Comparison of ENCODE assay signal across 22 cellular contexts in genomic region chr9:87381746-87382145, GRCh38.
DNase-seq lines count a peak whose midpoint lies in the region; ATAC-seq and TF ChIP-seq lines count a peak whose summit lies in the region.
"Had no signal": no experiment of that assay in that cellular context is flagged by ENCODE, and none has a peak within 500 bp of the region (broad histone marks: within the 10 kb centered on the region; RNA-seq: fewer than 3 reads in every experiment).

No MANE protein-coding gene starts in this region.

- no peak overlapping the region for H3K4me3 ChIP-seq in fibroblast of mammary gland (ENCODE audit: control insufficient read depth, low read depth, low read length)
- H3K4me3 ChIP-seq: dorsolateral prefrontal cortex, thoracic aorta had no signal

- POLR2A ChIA-PET in RWPE1 (lab: Yijun Ruan, JAX; ENCODE audit: low non-redundant PET) = no interaction called here

- H3K27ac ChIP-seq in RWPE1 = peak overlapping the region; percentile 97
- H3K27ac ChIP-seq: dorsolateral prefrontal cortex, KMS-11 had no signal

- DNase-seq in EH (ENCODE audit: low read depth) (peak; percentile 46), RWPE1 (ENCODE audit: low spot score) (no peak), fibroblast of mammary gland (ENCODE audit: low read depth) (peak; percentile 15), sciatic nerve (ENCODE audit: low spot score) (no peak), ureter (ENCODE audit: low spot score) (no peak)
- DNase-seq in effector CD8-positive, alpha-beta T cell (lab: John Stamatoyannopoulos, UW) = no peak
- DNase-seq: activated CD4-positive, alpha-beta T cell treated with anti-CD3 and anti-CD28 coated beads, Interleukin-2, amount 50 U/mL, for 48 hours; activated T-cell treated with anti-CD3 and anti-CD28 coated beads, Interleukin-2, amount 50 U/mL, for 1 hour; CD8-positive, alpha-beta memory T cell; DMS79; dorsolateral prefrontal cortex; H7; head of caudate nucleus; NCI-H1105; NCI-H524; Right ventricle myocardium superior; T-helper 1 cell had no signal

- TF ChIP-seq CTCF in RWPE1 (conservative IDR thresholded peaks at IDR 0.05; ENCODE audit: low read depth) = no peak
- no peak for TF ChIP-seq CTCF in fibroblast of mammary gland (conservative IDR thresholded peaks at IDR 0.05; ENCODE audit: control insufficient read depth, insufficient read depth, low read depth, low read length)

- CTCF ChIA-PET in RWPE1 (lab: Yijun Ruan, JAX) = interaction anchor here (0.6 kb wide), 1 partner anchor 33 kb away, joined by 3 read pairs; no protein-coding TSS in a partner anchor

- intact Hi-C loops in sciatic nerve (cut with DNase I) = no loop called here

- peak; percentile 9 for ATAC-seq in sciatic nerve
- no peak for ATAC-seq in GM18511 (IDR thresholded peaks at IDR 0.05; ENCODE audit: unreplicated experiment)
- ATAC-seq in HG02623 (IDR thresholded peaks at IDR 0.05; ENCODE audit: unreplicated experiment) = no peak
- ATAC-seq: natural killer cell treated with Interleukin-12 subunit alpha and Interleukin-12 subunit beta and Interleukin-15 and Interleukin-18, amount 100 ng/mL, for 72 hours had no signal

Comparison
In these comparisons a context has a peak if more than half of its experiments do, and no peak if none do; other contexts are left out.
1. DNase-seq: peak in EH (single experiment) and fibroblast of mammary gland (single experiment); none in RWPE1 (single experiment), sciatic nerve (single experiment), effector CD8-positive, alpha-beta T cell (single experiment) and ureter (single experiment).